9 cellular contexts compared by ENCODE assay signal in the genomic region with DNA sequence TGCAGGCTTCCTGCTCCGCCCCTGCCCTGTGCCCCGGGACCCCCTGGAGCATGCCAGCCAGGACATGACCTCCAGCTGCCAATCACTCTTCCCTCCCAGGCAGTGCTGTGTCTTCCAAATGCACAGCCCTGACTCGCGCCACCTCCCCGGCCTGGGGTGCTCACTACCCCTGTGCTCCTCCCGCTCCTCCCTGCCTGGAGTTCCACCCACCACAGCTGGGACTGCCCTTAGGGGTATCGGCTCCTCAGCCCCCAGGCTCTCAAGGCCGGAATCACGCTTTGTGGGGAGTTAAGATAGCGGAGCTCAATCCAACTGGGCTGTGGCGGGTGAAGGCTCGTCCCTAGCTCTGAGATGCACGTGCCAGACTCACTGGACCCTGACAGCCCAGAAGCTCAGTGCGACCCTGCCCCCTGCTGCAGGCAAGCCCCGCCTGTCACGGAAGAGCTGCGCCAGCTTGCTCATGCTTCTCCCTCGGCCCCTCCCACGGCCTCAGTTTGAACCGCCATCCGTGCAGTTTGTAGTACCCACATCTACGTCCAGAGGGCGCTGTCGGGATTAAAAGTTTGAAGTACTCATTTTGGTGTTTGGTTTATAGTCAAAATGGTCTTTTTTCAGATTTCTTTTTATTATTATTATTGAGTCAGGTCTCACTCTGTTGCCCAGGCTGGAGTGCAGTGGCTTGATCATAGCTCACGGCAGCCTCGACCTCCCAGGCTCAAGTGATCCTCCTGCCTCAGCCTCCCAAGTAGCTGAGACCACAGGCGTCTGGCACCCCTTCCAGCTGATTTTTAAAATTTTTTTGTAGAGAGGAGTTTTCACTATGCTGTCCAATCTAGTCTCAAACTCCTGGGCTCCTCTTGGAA.
DNase-seq lines count a peak whose midpoint lies in the region; ATAC-seq, FAIRE-seq and TF ChIP-seq lines count a peak whose summit lies in the region.
"Had no signal": no experiment of that assay in that cellular context is flagged by ENCODE, and none has a peak within 500 bp of the region (broad histone marks: within the 10 kb centered on the region; RNA-seq: fewer than 3 reads in every experiment).

No MANE protein-coding gene starts in this region.

- no peak overlapping the region for H3K4me3 ChIP-seq in left lung
- H3K4me3 ChIP-seq: skin epidermis had no signal

- intact Hi-C loops in left lung (cut with DNase I) = no loop called here

- no peak overlapping the region for H3K27ac Mint-ChIP-seq in chondrocyte (ENCODE audit: unreplicated experiment)

- DNase-seq in CD1c-positive myeloid dendritic cell (ENCODE audit: extremely low spot score) (peak; percentile 75), chondrocyte (ENCODE audit: low spot score) (no peak), left lung (peak; percentile 48 to 59), GM12892 (ENCODE audit: insufficient read length) (no peak)
- DNase-seq in stimulated activated CD4-positive, alpha-beta T cell treated with anti-CD3 and anti-CD28 coated beads, Interleukin-4, amount 100 ng/mL, for 48 hours (ENCODE audit: low read depth in 2 of 2) = peak; percentile 62 to 78

- ATAC-seq in HG03159 (IDR thresholded peaks at IDR 0.05; ENCODE audit: unreplicated experiment) = peak; percentile 57
- ATAC-seq in left lung = peak; percentile 92
- ATAC-seq in HG03460 (IDR thresholded peaks at IDR 0.05; ENCODE audit: unreplicated experiment) = no peak

- H3K4me3 Mint-ChIP-seq in chondrocyte (ENCODE audit: unreplicated experiment) = peak overlapping the region; percentile 53

- no peaks in the 10 kb centered on the region for H3K36me3 ChIP-seq in left lung

- no peaks in the 10 kb centered on the region for H3K4me1 ChIP-seq in left lung

- FAIRE-seq in GM12892 (lab: Jason Lieb, UNC) = no peak

- H3K9me3 Mint-ChIP-seq in chondrocyte (ENCODE audit: low read depth) = no peaks in the 10 kb centered on the region

- no peaks in the 10 kb centered on the region for H3K9me3 ChIP-seq in left lung

- peaks cover 15 to 67% of the 10 kb centered on the region in 2 donors for H3K27me3 ChIP-seq in left lung

- H3K4me1 Mint-ChIP-seq in chondrocyte (ENCODE audit: low read depth) = peaks cover 4% of the 10 kb centered on the region

- no peak for TF ChIP-seq POLR2A in GM12892 (IDR thresholded peaks at IDR 0.05; ENCODE audit: low read depth, low read length)

- TF ChIP-seq CTCF in VCaP (conservative IDR thresholded peaks at IDR 0.05) (peak; percentile 68), chondrocyte (IDR thresholded peaks at IDR 0.05) (peak; percentile 79), left lung (IDR thresholded peaks at IDR 0.05) (peak; percentile 84 to 85)

- peaks cover 26% of the 10 kb centered on the region for H3K27me3 Mint-ChIP-seq in chondrocyte (ENCODE audit: low read depth)

- no peaks in the 10 kb centered on the region for H3K36me3 Mint-ChIP-seq in chondrocyte (ENCODE audit: low read depth)

- H3K27ac ChIP-seq in VCaP (no peak overlapping the region), left lung (no peak overlapping the region)
- H3K27ac ChIP-seq: skin epidermis had no signal

Comparison
In these comparisons a context has a peak if more than half of its experiments do, and no peak if none do; other contexts are left out.
1. DNase-seq: peak in CD1c-positive myeloid dendritic cell (single experiment), left lung (2 of 2) and stimulated activated CD4-positive, alpha-beta T cell treated with anti-CD3 and anti-CD28 coated beads, Interleukin-4, amount 100 ng/mL, for 48 hours (2 of 2); none in chondrocyte (single experiment) and GM12892 (single experiment).
2. Peak in every context shown above with its lines, with median percentiles within 50 percentile points of each other: CTCF ChIP-seq.